20 cellular contexts compared by ENCODE assay signal in genomic region chr18:29660777-29661176, GRCh38.
"Had no signal": no experiment of that assay in that cellular context is flagged by ENCODE, and none has a peak within 500 bp of the region (broad histone marks: within the 10 kb centered on the region; RNA-seq: fewer than 3 reads in every experiment).

No MANE protein-coding gene starts in this region.

- ATAC-seq: left colon; natural killer cell treated with Interleukin-12 subunit alpha and Interleukin-12 subunit beta and Interleukin-15 and Interleukin-18, amount 100 ng/mL, for 72 hours; pancreas; sciatic nerve; stimulated activated memory B cell treated with anti-CD40 and anti-IgM and Interleukin-4, amounts not matched to agents 10 μg/mL and 1 μg/mL and 100 μg/mL, for 72 hours; stimulated activated naive CD8-positive, alpha-beta T cell treated with anti-CD3 and anti-CD28 coated beads, Interleukin-15, Interleukin-2, amounts not matched to agents 100 U/mL and 50 U/mL, for 24 hours had no signal

- H3K27ac ChIP-seq: neutrophil, pancreas, skin epidermis, spleen, testis, tibial artery had no signal

- H3K4me1 ChIP-seq: pancreas, spleen, testis, tibial artery had no signal

- H3K27me3 ChIP-seq: neutrophil, pancreas, spleen, testis, tibial artery had no signal

- DNase-seq: central memory CD4-positive, alpha-beta T cell; effector memory CD4-positive, alpha-beta T cell; head of caudate nucleus; hippocampal formation; left colon; naive B cell; pancreas; retina; spleen; stimulated activated CD4-positive, alpha-beta T cell treated with anti-CD3 and anti-CD28 coated beads, Interleukin-4, amount 100 ng/mL, for 4 hours; stimulated activated naive CD8-positive, alpha-beta T cell treated with anti-CD3 and anti-CD28 coated beads, Interleukin-15, Interleukin-2, amounts not matched to agents 100 U/mL and 50 U/mL, for 24 hours; substantia nigra; testis; tibial artery had no signal

- H3K4me3 ChIP-seq: lung, pancreas, skin epidermis, spleen, testis, tibial artery had no signal

- H3K9me3 ChIP-seq: neutrophil, pancreas, testis, tibial artery had no signal
